Comparison of ENCODE assay signal across 1 cellular context in the genomic region with DNA sequence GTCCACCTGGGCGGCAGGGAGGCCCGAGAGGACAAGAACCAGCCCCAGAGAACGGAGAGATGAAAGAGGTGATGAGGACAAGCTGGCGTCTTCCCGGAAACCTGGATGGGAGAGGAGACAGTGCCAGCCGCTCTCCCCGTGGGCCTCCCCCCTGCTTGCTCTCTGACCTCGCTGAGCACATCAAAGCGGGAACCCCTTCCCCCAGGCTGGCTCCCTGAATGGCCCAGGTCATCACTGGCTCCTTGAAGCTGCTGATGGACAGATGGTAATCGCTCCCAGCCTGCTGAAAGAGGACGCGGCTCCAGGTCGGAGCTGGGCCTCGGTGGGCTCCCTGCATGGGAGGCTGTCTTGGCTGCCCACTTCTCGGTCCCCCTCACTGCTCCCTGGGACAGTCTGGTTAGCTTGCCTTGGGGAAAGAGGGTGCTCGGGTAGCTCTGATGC.
TF ChIP-seq lines count a peak whose summit lies in the region.

No MANE protein-coding gene starts in this region.

TF ChIP-seq in HepG2, 621 proteins besides CTCF, POLR2A, EP300 and RAD21 (continued from another document and continues in another):
- TF ChIP-seq, protein P1, sequence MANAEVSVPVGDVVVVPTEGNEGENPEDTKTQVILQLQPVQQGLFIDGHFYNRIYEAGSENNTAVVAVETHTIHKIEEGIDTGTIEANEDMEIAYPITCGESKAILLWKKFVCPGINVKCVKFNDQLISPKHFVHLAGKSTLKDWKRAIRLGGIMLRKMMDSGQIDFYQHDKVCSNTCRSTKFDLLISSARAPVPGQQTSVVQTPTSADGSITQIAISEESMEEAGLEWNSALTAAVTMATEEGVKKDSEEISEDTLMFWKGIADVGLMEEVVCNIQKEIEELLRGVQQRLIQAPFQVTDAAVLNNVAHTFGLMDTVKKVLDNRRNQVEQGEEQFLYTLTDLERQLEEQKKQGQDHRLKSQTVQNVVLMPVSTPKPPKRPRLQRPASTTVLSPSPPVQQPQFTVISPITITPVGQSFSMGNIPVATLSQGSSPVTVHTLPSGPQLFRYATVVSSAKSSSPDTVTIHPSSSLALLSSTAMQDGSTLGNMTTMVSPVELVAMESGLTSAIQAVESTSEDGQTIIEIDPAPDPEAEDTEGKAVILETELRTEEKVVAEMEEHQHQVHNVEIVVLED (CRISPR knock-in tag; IDR thresholded peaks at IDR 0.05; ENCODE audit: borderline replicate concordance) = no peak
- no peak for TF ChIP-seq AKAP8 (CRISPR knock-in tag; IDR thresholded peaks at IDR 0.05)
- 0 out of 2 replicates have a peak, but pooled peaks have one; percentile 15 for TF ChIP-seq NFYC (CRISPR knock-in tag; IDR thresholded peaks at IDR 0.05)
- TF ChIP-seq TOE1 (CRISPR knock-in tag; IDR thresholded peaks at IDR 0.05) = no peak
- peak; percentile 83; the same call in 1 of the 2 replicates for TF ChIP-seq MTA1 (CRISPR knock-in tag; IDR thresholded peaks at IDR 0.05; ENCODE audit: borderline replicate concordance)
- no peak for TF ChIP-seq SRY (CRISPR knock-in tag; IDR thresholded peaks at IDR 0.05)
- no peak; the same call in 1 of the 2 replicates for TF ChIP-seq TAF1 (CRISPR knock-in tag; IDR thresholded peaks at IDR 0.05)
- TF ChIP-seq IRF2 (CRISPR knock-in tag; IDR thresholded peaks at IDR 0.05) = no peak
- TF ChIP-seq STAG1 (CRISPR knock-in tag; IDR thresholded peaks at IDR 0.05) = peak; percentile 50
- TF ChIP-seq, protein P2, sequence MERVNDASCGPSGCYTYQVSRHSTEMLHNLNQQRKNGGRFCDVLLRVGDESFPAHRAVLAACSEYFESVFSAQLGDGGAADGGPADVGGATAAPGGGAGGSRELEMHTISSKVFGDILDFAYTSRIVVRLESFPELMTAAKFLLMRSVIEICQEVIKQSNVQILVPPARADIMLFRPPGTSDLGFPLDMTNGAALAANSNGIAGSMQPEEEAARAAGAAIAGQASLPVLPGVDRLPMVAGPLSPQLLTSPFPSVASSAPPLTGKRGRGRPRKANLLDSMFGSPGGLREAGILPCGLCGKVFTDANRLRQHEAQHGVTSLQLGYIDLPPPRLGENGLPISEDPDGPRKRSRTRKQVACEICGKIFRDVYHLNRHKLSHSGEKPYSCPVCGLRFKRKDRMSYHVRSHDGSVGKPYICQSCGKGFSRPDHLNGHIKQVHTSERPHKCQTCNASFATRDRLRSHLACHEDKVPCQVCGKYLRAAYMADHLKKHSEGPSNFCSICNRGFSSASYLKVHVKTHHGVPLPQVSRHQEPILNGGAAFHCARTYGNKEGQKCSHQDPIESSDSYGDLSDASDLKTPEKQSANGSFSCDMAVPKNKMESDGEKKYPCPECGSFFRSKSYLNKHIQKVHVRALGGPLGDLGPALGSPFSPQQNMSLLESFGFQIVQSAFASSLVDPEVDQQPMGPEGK (CRISPR knock-in tag; IDR thresholded peaks at IDR 0.05) = peak; percentile 91
- TF ChIP-seq, protein P3, sequence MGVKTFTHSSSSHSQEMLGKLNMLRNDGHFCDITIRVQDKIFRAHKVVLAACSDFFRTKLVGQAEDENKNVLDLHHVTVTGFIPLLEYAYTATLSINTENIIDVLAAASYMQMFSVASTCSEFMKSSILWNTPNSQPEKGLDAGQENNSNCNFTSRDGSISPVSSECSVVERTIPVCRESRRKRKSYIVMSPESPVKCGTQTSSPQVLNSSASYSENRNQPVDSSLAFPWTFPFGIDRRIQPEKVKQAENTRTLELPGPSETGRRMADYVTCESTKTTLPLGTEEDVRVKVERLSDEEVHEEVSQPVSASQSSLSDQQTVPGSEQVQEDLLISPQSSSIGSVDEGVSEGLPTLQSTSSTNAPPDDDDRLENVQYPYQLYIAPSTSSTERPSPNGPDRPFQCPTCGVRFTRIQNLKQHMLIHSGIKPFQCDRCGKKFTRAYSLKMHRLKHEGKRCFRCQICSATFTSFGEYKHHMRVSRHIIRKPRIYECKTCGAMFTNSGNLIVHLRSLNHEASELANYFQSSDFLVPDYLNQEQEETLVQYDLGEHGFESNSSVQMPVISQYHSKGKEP (CRISPR knock-in tag; IDR thresholded peaks at IDR 0.05) = no peak
- no peak for TF ChIP-seq HOXA9 (CRISPR knock-in tag; IDR thresholded peaks at IDR 0.05; ENCODE audit: borderline replicate concordance)
- TF ChIP-seq, protein P4, sequence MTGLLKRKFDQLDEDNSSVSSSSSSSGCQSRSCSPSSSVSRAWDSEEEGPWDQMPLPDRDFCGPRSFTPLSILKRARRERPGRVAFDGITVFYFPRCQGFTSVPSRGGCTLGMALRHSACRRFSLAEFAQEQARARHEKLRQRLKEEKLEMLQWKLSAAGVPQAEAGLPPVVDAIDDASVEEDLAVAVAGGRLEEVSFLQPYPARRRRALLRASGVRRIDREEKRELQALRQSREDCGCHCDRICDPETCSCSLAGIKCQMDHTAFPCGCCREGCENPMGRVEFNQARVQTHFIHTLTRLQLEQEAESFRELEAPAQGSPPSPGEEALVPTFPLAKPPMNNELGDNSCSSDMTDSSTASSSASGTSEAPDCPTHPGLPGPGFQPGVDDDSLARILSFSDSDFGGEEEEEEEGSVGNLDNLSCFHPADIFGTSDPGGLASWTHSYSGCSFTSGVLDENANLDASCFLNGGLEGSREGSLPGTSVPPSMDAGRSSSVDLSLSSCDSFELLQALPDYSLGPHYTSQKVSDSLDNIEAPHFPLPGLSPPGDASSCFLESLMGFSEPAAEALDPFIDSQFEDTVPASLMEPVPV (CRISPR knock-in tag; IDR thresholded peaks at IDR 0.05) = no peak
- peak; percentile 85 for TF ChIP-seq GATAD2A (CRISPR knock-in tag; IDR thresholded peaks at IDR 0.05)
- peak; percentile 87 to 89 for TF ChIP-seq NR2F1 (CRISPR knock-in tag; IDR thresholded peaks at IDR 0.05)
- TF ChIP-seq, protein P5, sequence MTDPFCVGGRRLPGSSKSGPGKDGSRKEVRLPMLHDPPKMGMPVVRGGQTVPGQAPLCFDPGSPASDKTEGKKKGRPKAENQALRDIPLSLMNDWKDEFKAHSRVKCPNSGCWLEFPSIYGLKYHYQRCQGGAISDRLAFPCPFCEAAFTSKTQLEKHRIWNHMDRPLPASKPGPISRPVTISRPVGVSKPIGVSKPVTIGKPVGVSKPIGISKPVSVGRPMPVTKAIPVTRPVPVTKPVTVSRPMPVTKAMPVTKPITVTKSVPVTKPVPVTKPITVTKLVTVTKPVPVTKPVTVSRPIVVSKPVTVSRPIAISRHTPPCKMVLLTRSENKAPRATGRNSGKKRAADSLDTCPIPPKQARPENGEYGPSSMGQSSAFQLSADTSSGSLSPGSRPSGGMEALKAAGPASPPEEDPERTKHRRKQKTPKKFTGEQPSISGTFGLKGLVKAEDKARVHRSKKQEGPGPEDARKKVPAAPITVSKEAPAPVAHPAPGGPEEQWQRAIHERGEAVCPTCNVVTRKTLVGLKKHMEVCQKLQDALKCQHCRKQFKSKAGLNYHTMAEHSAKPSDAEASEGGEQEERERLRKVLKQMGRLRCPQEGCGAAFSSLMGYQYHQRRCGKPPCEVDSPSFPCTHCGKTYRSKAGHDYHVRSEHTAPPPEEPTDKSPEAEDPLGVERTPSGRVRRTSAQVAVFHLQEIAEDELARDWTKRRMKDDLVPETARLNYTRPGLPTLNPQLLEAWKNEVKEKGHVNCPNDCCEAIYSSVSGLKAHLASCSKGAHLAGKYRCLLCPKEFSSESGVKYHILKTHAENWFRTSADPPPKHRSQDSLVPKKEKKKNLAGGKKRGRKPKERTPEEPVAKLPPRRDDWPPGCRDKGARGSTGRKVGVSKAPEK (CRISPR knock-in tag; IDR thresholded peaks at IDR 0.05; ENCODE audit: borderline replicate concordance) = no peak
- peak; percentile 57; the same call in 1 of the 2 replicates for TF ChIP-seq MED1 (CRISPR knock-in tag; IDR thresholded peaks at IDR 0.05)
- no peak for TF ChIP-seq ZNF563 (CRISPR knock-in tag; IDR thresholded peaks at IDR 0.05)
- no peak for TF ChIP-seq ZNF775 (CRISPR knock-in tag; IDR thresholded peaks at IDR 0.05; ENCODE audit: borderline replicate concordance)
- TF ChIP-seq XBP1 (CRISPR knock-in tag; IDR thresholded peaks at IDR 0.05) = no peak
- TF ChIP-seq ZNF549 (CRISPR knock-in tag; IDR thresholded peaks at IDR 0.05) = no peak
- 0 out of 2 replicates have a peak, but pooled peaks have one; percentile 22 for TF ChIP-seq PHF21A (CRISPR knock-in tag; IDR thresholded peaks at IDR 0.05)
- TF ChIP-seq RBAK (CRISPR knock-in tag; IDR thresholded peaks at IDR 0.05) = no peak
- peak; percentile 68 for TF ChIP-seq ISL2 (CRISPR knock-in tag; IDR thresholded peaks at IDR 0.05)
- TF ChIP-seq, protein P6, sequence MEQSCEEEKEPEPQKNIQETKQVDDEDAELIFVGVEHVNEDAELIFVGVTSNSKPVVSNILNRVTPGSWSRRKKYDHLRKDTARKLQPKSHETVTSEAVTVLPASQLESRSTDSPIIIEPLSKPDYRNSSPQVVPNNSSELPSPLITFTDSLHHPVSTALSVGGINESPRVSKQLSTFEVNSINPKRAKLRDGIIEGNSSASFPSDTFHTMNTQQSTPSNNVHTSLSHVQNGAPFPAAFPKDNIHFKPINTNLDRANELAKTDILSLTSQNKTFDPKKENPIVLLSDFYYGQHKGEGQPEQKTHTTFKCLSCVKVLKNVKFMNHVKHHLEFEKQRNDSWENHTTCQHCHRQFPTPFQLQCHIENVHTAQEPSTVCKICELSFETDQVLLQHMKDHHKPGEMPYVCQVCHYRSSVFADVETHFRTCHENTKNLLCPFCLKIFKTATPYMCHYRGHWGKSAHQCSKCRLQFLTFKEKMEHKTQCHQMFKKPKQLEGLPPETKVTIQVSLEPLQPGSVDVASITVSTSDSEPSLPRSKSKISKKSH (CRISPR knock-in tag; IDR thresholded peaks at IDR 0.05; ENCODE audit: borderline replicate concordance) = 0 out of 2 replicates have a peak, but pooled peaks have one; percentile 15
- no peak for TF ChIP-seq SNRNP70 (IDR thresholded peaks at IDR 0.05; ENCODE audit: low read depth, low read length)
- TF ChIP-seq, protein P7, sequence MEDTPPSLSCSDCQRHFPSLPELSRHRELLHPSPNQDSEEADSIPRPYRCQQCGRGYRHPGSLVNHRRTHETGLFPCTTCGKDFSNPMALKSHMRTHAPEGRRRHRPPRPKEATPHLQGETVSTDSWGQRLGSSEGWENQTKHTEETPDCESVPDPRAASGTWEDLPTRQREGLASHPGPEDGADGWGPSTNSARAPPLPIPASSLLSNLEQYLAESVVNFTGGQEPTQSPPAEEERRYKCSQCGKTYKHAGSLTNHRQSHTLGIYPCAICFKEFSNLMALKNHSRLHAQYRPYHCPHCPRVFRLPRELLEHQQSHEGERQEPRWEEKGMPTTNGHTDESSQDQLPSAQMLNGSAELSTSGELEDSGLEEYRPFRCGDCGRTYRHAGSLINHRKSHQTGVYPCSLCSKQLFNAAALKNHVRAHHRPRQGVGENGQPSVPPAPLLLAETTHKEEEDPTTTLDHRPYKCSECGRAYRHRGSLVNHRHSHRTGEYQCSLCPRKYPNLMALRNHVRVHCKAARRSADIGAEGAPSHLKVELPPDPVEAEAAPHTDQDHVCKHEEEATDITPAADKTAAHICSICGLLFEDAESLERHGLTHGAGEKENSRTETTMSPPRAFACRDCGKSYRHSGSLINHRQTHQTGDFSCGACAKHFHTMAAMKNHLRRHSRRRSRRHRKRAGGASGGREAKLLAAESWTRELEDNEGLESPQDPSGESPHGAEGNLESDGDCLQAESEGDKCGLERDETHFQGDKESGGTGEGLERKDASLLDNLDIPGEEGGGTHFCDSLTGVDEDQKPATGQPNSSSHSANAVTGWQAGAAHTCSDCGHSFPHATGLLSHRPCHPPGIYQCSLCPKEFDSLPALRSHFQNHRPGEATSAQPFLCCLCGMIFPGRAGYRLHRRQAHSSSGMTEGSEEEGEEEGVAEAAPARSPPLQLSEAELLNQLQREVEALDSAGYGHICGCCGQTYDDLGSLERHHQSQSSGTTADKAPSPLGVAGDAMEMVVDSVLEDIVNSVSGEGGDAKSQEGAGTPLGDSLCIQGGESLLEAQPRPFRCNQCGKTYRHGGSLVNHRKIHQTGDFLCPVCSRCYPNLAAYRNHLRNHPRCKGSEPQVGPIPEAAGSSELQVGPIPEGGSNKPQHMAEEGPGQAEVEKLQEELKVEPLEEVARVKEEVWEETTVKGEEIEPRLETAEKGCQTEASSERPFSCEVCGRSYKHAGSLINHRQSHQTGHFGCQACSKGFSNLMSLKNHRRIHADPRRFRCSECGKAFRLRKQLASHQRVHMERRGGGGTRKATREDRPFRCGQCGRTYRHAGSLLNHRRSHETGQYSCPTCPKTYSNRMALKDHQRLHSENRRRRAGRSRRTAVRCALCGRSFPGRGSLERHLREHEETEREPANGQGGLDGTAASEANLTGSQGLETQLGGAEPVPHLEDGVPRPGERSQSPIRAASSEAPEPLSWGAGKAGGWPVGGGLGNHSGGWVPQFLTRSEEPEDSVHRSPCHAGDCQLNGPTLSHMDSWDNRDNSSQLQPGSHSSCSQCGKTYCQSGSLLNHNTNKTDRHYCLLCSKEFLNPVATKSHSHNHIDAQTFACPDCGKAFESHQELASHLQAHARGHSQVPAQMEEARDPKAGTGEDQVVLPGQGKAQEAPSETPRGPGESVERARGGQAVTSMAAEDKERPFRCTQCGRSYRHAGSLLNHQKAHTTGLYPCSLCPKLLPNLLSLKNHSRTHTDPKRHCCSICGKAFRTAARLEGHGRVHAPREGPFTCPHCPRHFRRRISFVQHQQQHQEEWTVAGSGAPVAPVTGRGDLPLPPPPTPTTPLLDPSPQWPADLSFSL (CRISPR knock-in tag; IDR thresholded peaks at IDR 0.05) = no peak
- peak; percentile 79 for TF ChIP-seq XRCC5 (optimal IDR thresholded peaks at IDR 0.05; ENCODE audit: low read length)
- TF ChIP-seq RBM22 (optimal IDR thresholded peaks at IDR 0.05; ENCODE audit: low read length) = peak; percentile 48
- no peak for TF ChIP-seq ZNF225 (CRISPR knock-in tag; IDR thresholded peaks at IDR 0.05)
- TF ChIP-seq TCF7L2 (IDR thresholded peaks at IDR 0.05; ENCODE audit: low read depth, low read length) = peak; percentile 74
- TF ChIP-seq SOX6 (IDR thresholded peaks at IDR 0.05) = no peak
- TF ChIP-seq SOX6 (CRISPR knock-in tag; IDR thresholded peaks at IDR 0.05) = peak; percentile 71
- TF ChIP-seq, protein P8, sequence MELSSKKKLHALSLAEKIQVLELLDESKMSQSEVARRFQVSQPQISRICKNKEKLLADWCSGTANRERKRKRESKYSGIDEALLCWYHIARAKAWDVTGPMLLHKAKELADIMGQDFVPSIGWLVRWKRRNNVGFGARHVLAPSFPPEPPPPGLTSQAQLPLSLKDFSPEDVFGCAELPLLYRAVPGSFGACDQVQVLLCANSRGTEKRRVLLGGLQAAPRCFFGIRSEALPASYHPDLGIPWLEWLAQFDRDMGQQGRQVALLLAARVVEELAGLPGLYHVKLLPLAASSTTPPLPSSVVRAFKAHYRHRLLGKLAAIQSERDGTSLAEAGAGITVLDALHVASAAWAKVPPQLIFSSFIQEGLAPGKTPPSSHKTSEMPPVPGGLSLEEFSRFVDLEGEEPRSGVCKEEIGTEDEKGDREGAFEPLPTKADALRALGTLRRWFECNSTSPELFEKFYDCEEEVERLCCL (CRISPR knock-in tag; IDR thresholded peaks at IDR 0.05; ENCODE audit: borderline replicate concordance) = no peak
- TF ChIP-seq ETV5 (CRISPR knock-in tag; IDR thresholded peaks at IDR 0.05; ENCODE audit: borderline replicate concordance) = peak; percentile 69; the same call in 1 of the 2 replicates
- TF ChIP-seq NONO (IDR thresholded peaks at IDR 0.05) = no peak
- TF ChIP-seq NONO (CRISPR knock-in tag; conservative IDR thresholded peaks at IDR 0.05) = no peak
- no peak for TF ChIP-seq SP2 (CRISPR knock-in tag; IDR thresholded peaks at IDR 0.05)
- no peak for TF ChIP-seq NCOA1 (CRISPR knock-in tag; IDR thresholded peaks at IDR 0.05)
- peak; percentile 39; the same call in 1 of the 2 replicates for TF ChIP-seq PPARG (CRISPR knock-in tag; conservative IDR thresholded peaks at IDR 0.05)
- TF ChIP-seq ZNF619 (CRISPR knock-in tag; IDR thresholded peaks at IDR 0.05) = 0 out of 2 replicates have a peak, but pooled peaks have one; percentile 66
- TF ChIP-seq ZNF670 (CRISPR knock-in tag; IDR thresholded peaks at IDR 0.05; ENCODE audit: borderline replicate concordance) = no peak
- TF ChIP-seq ZNF749 (CRISPR knock-in tag; IDR thresholded peaks at IDR 0.05; ENCODE audit: borderline replicate concordance) = no peak
- no peak for TF ChIP-seq ZNF674 (CRISPR knock-in tag; IDR thresholded peaks at IDR 0.05; ENCODE audit: low read depth)
- peak; percentile 48 for TF ChIP-seq FOXO1 (CRISPR knock-in tag; IDR thresholded peaks at IDR 0.05)
